In genomic region chr4:159540038-159540437, GRCh38 we compare ENCODE assay signal across 23 cellular contexts.
"Had no signal": no experiment of that assay in that cellular context is flagged by ENCODE, and none has a peak within 500 bp of the region (broad histone marks: within the 10 kb centered on the region; RNA-seq: fewer than 3 reads in every experiment).

No MANE protein-coding gene starts in this region.

- H3K27ac Mint-ChIP-seq: activated CD4-positive, alpha-beta memory T cell treated with anti-CD3 and anti-CD28 coated beads for 36 hours; activated CD4-positive, alpha-beta T cell treated with anti-CD3 and anti-CD28 coated beads, Interleukin-2, amount 10 ng/mL, durations not matched to agents 7 days and 5 days; activated naive CD4-positive, alpha-beta T cell treated with anti-CD3 and anti-CD28 coated beads, Interleukin-2, amount 50 U/mL, for 72 hours; activated naive CD8-positive, alpha-beta T cell treated with anti-CD3 and anti-CD28 coated beads, Interleukin-2, amount 50 U/mL, for 24 hours; T-helper 1 cell treated with Interleukin-12 subunit alpha and Interleukin-12 subunit beta and Interleukin-4 antibody, amounts not matched to agents 30 μg/mL and 1 μg/mL, for 36 hours had no signal

- DNase-seq: activated CD4-positive, alpha-beta memory T cell treated with anti-CD3 and anti-CD28 coated beads for 36 hours; activated CD4-positive, alpha-beta T cell treated with anti-CD3 and anti-CD28 coated beads, Interleukin-2, amount 10 ng/mL, durations not matched to agents 7 days and 5 days; activated CD4-positive, CD25-positive, alpha-beta regulatory T cell; activated CD8-positive, alpha-beta memory T cell treated with anti-CD3 and anti-CD28 coated beads for 24 hours; activated effector memory CD4-positive, alpha-beta T cell treated with anti-CD3 and anti-CD28 coated beads, Interleukin-2, amount 50 U/mL, for 16 hours; activated naive CD4-positive, alpha-beta T cell treated with Interleukin-2 at 50 U/mL for 16 hours; activated naive CD8-positive, alpha-beta T cell treated with anti-CD3 and anti-CD28 coated beads, Interleukin-2, amount 50 U/mL, for 24 hours; activated T-cell treated with anti-CD3 and anti-CD28 coated beads, Interleukin-2, amount 50 U/mL, for 4 hours; cerebellar nuclear complex; Kasumi-1; KBM-7; NCI-H1048; NCI-H146; NCI-H187 treated with DMSO at 0.1 percent for 48 hours; NCI-H2081 treated with DMSO at 0.1 percent for 48 hours; NCI-H510A treated with DMSO at 0.1 percent for 48 hours; NK-92 treated with Interleukin-12 subunit alpha and Interleukin-12 subunit beta, amount 100 ng/mL, for 24 hours; OCI-M1; RPMI8226 had no signal

- ATAC-seq: activated naive CD4-positive, alpha-beta T cell treated with anti-CD3 and anti-CD28 coated beads, Interleukin-2, amount 50 U/mL, for 72 hours; activated naive CD8-positive, alpha-beta T cell treated with anti-CD3 and anti-CD28 coated beads, Interleukin-2, amount 50 U/mL, for 24 hours; activated T-cell treated with anti-CD3 and anti-CD28 coated beads, Interleukin-2, amount 50 U/mL, for 4 hours; Panc1; Right ventricle myocardium inferior had no signal

- H3K4me3 Mint-ChIP-seq: activated CD4-positive, alpha-beta memory T cell treated with anti-CD3 and anti-CD28 coated beads for 36 hours; activated CD4-positive, alpha-beta T cell treated with anti-CD3 and anti-CD28 coated beads, Interleukin-2, amount 10 ng/mL, durations not matched to agents 7 days and 5 days; activated naive CD8-positive, alpha-beta T cell treated with anti-CD3 and anti-CD28 coated beads, Interleukin-2, amount 50 U/mL, for 24 hours; activated T-cell treated with anti-CD3 and anti-CD28 coated beads, Interleukin-2, amount 50 U/mL, for 4 hours; T-helper 1 cell treated with Interleukin-12 subunit alpha and Interleukin-12 subunit beta and Interleukin-4 antibody, amounts not matched to agents 30 μg/mL and 1 μg/mL, for 36 hours had no signal

- H3K36me3 Mint-ChIP-seq: activated CD4-positive, alpha-beta memory T cell treated with anti-CD3 and anti-CD28 coated beads for 36 hours had no signal

- H3K4me1 Mint-ChIP-seq: activated CD4-positive, alpha-beta T cell treated with anti-CD3 and anti-CD28 coated beads, Interleukin-2, amount 10 ng/mL, durations not matched to agents 7 days and 5 days; activated naive CD8-positive, alpha-beta T cell treated with anti-CD3 and anti-CD28 coated beads, Interleukin-2, amount 50 U/mL, for 24 hours had no signal

- H3K27me3 Mint-ChIP-seq: activated CD4-positive, alpha-beta memory T cell treated with anti-CD3 and anti-CD28 coated beads for 36 hours; activated CD4-positive, alpha-beta T cell treated with anti-CD3 and anti-CD28 coated beads, Interleukin-2, amount 10 ng/mL, durations not matched to agents 7 days and 5 days; activated naive CD8-positive, alpha-beta T cell treated with anti-CD3 and anti-CD28 coated beads, Interleukin-2, amount 50 U/mL, for 24 hours had no signal
